ENCODE assay signal across 8 cellular contexts in genomic region chr11:64304032-64304315, GRCh38. TPM values are rescaled to one million over a fixed set of nuclear protein-coding genes. Genes with fewer than 3 reads are reported as not detected.
DNase-seq lines count a peak whose midpoint lies in the region; ATAC-seq and TF ChIP-seq lines count a peak whose summit lies in the region.

No MANE protein-coding gene starts in this region.

- ATAC-seq in IMR-90 (ENCODE audit: low read depth) (no peak), HG03571 (IDR thresholded peaks at IDR 0.05; ENCODE audit: unreplicated experiment) (no peak), HG02870 (IDR thresholded peaks at IDR 0.05; ENCODE audit: unreplicated experiment) (no peak)

- peak overlapping the region in 1 of 2 experiments; percentile 26; a peak in 1 of 4 replicates for H4K8ac ChIP-seq in IMR-90 (ENCODE audit: low read depth in 2 of 2, low read length in 2 of 2)

- H3K9me3 ChIP-seq in A673 (ENCODE audit: low read depth, low read length, poor library complexity, severe bottlenecking) (no peaks in the 10 kb centered on the region), IMR-90 (ENCODE audit: control insufficient read depth, insufficient read depth, low read length) (no peaks in the 10 kb centered on the region), muscle layer of colon (ENCODE audit: low read length) (no peaks in the 10 kb centered on the region)

- CTCF ChIA-PET in A673 (lab: Charles Lee), result interaction anchor here (0.8 to 2.6 kb wide), 8 partner anchors 14 to 119 kb away, joined by 3 to 23 read pairs (median 10); partner anchors contain the start of genes FERMT3, PRDX5 and TRMT112
- CTCF ChIA-PET in IMR-90 (lab: Yijun Ruan, JAX), result interaction anchor here (0.9 to 1.8 kb wide), 4 partner anchors 27 to 100 kb away, joined by 4 to 13 read pairs (median 6); no protein-coding TSS in a partner anchor

- H2BK5ac ChIP-seq in IMR-90 (ENCODE audit: low read depth, low read length, poor library complexity, severe bottlenecking), result no peak overlapping the region

- intact Hi-C loops in A673 (cut with micrococcal nuclease; ENCODE audit: unreplicated experiment) (loop anchor here (2.0 to 5.0 kb wide), 3 partner anchors 33 to 117 kb away; partner anchors contain the start of genes FKBP2 and STIP1), IMR-90 (cut with micrococcal nuclease) (loop anchor here (1.0 to 10.0 kb wide), 3 partner anchors 27 to 299 kb away; partner anchors contain the start of gene DNAJC4)

- H3K9ac ChIP-seq in IMR-90 (ENCODE audit: low read depth, low read length) (no peak overlapping the region), muscle layer of colon (ENCODE audit: low read length) (peak overlapping the region; percentile 73)

- H3K79me1 ChIP-seq in IMR-90 (ENCODE audit: low read depth in 1 of 2, low read length in 2 of 2), result peaks cover 14 to 20% of the 10 kb centered on the region in 2 experiments; a peak in 3 of 4 replicates

- peak overlapping the region; percentile 67; the same call in 1 of the 2 replicates for H2AK5ac ChIP-seq in IMR-90 (ENCODE audit: low read depth, low read length)

- no peak overlapping the region for H3K18ac ChIP-seq in IMR-90 (ENCODE audit: low read depth, low read length)

- no peak overlapping the region for H2BK120ac ChIP-seq in IMR-90 (ENCODE audit: low read depth, low read length)

- no peak for TF ChIP-seq RAD21 in IMR-90 (IDR thresholded peaks at IDR 0.05; ENCODE audit: low read length)

- H3K36me3 ChIP-seq in A673 (ENCODE audit: insufficient read depth, low read length, poor library complexity, severe bottlenecking), result peaks cover 4% of the 10 kb centered on the region
- H3K36me3 ChIP-seq in IMR-90 (ENCODE audit: control insufficient read depth, insufficient read depth, low read length), result no peaks in the 10 kb centered on the region
- no peaks in the 10 kb centered on the region for H3K36me3 ChIP-seq in muscle layer of colon (ENCODE audit: insufficient read depth, low read length)

- H4K20me1 ChIP-seq in IMR-90 (ENCODE audit: insufficient read depth, low read length), result peaks cover 11% of the 10 kb centered on the region

- no TSS peak for BruUV-seq in A673 (replicated peaks; lab: Mats Ljungman, UMichigan)
- no TSS peak for BruUV-seq in IMR-90 (replicated peaks; lab: Mats Ljungman, UMichigan)

- no peaks in the 10 kb centered on the region for H3K9me1 ChIP-seq in IMR-90 (ENCODE audit: insufficient read depth, low read length)

- H3K4ac ChIP-seq in IMR-90 (ENCODE audit: low read depth, low read length), result peak overlapping the region; percentile 49; the same call in 1 of the 2 replicates

- H2BK15ac ChIP-seq in IMR-90 (ENCODE audit: low read depth, low read length), result no peak overlapping the region

- no peak overlapping the region for H4K91ac ChIP-seq in IMR-90 (ENCODE audit: insufficient read depth, low read depth, low read length)

- H3K23ac ChIP-seq in IMR-90 (ENCODE audit: low read depth, low read length), result no peak overlapping the region; the same call in 1 of the 2 replicates

- TF ChIP-seq POLR2A in IMR-90 (IDR thresholded peaks at IDR 0.05; ENCODE audit: low read depth, low read length), result no peak

- H3K4me3 ChIP-seq in A673 (ENCODE audit: low read depth, low read length, poor library complexity, severe bottlenecking), result peak overlapping the region; percentile 58
- H3K4me3 ChIP-seq in IMR-90 (ENCODE audit: insufficient read depth, low read depth, low read length), result no peak overlapping the region
- H3K4me3 ChIP-seq in muscle layer of colon (ENCODE audit: low read depth in 1 of 2, low read length in 2 of 2), result peak overlapping the region; percentile 51 to 83

- H3K27ac ChIP-seq in A673 (ENCODE audit: low read depth, low read length, poor library complexity, severe bottlenecking) (no peak overlapping the region), IMR-90 (ENCODE audit: insufficient read depth, low read length) (no peak overlapping the region), caudate nucleus (ENCODE audit: low read depth, low read length) (peak overlapping the region; percentile 98), muscle layer of colon (ENCODE audit: low read depth, low read length) (peak overlapping the region; percentile 91)

- no peak for DNase-seq in A673 (ENCODE audit: low spot score)
- DNase-seq in IMR-90, result no peak
- no peak for DNase-seq in caudate nucleus (lab: John Stamatoyannopoulos, UW)
- no peak for DNase-seq in NAMALWA (ENCODE audit: low spot score)
- no peak for DNase-seq in C1 segment of cervical spinal cord (lab: John Stamatoyannopoulos, UW)

- H2BK20ac ChIP-seq in IMR-90 (ENCODE audit: low read depth, low read length), result no peak overlapping the region

- peak overlapping the region; percentile 94 for H2AFZ ChIP-seq in IMR-90 (replicated peaks; ENCODE audit: low read length, poor library complexity)

- peaks cover 12% of the 10 kb centered on the region for H3K27me3 ChIP-seq in A673 (replicated peaks; ENCODE audit: insufficient read depth, low read depth, low read length, poor library complexity)
- H3K27me3 ChIP-seq in IMR-90 (ENCODE audit: control insufficient read depth, insufficient read depth, low read length), result peaks cover 19% of the 10 kb centered on the region
- peaks cover 26 to 41% of the 10 kb centered on the region in 2 donors for H3K27me3 ChIP-seq in muscle layer of colon (ENCODE audit: control insufficient read depth in 1 of 2, insufficient read depth in 2 of 2, low read length in 2 of 2)

- peak overlapping the region; percentile 54; the same call in 1 of the 2 replicates for H3K4me2 ChIP-seq in IMR-90 (ENCODE audit: low read depth, low read length)

- no peak overlapping the region for H3K56ac ChIP-seq in IMR-90 (ENCODE audit: extremely low read depth, insufficient read depth, low read length)

- no peak for TF ChIP-seq CTCF in A673 (conservative IDR thresholded peaks at IDR 0.05; ENCODE audit: low read depth, low read length)
- no peak for TF ChIP-seq CTCF in IMR-90 (conservative IDR thresholded peaks at IDR 0.05; ENCODE audit: low read depth, low read length)

- dilution Hi-C loops in IMR-90 (cut with HindIII; ENCODE audit: low sequenced_read_pairs, unreplicated experiment), result no loop called here

- peaks cover 24% of the 10 kb centered on the region for H3K4me1 ChIP-seq in A673 (ENCODE audit: insufficient read depth, low read length, poor library complexity, severe bottlenecking)
- peaks cover 12% of the 10 kb centered on the region for H3K4me1 ChIP-seq in IMR-90 (ENCODE audit: control insufficient read depth, insufficient read depth, low read length)
- H3K4me1 ChIP-seq in muscle layer of colon (ENCODE audit: insufficient read depth, low read length), result peaks cover 38% of the 10 kb centered on the region

- in situ Hi-C loops in IMR-90 (cut with MboI; ENCODE audit: low sequenced_read_pairs), result loop anchor here (5.0 kb wide), 1 partner anchor 102 kb away; no protein-coding TSS in a partner anchor

- WGBS in IMR-90 (ENCODE audit: extremely low coverage in 2 of 2, insufficient read length in 1 of 2), 2 experiments, result 20% methylated on average over 1 of the region's 5 CpGs; no CpG with 5 or more reads in 1 of the 2 experiments

- no peak overlapping the region for H3K14ac ChIP-seq in IMR-90 (replicated peaks; ENCODE audit: low read depth, low read length)

- POLR2A ChIA-PET in A673 (lab: Charles Lee; ENCODE audit: low non-redundant PET), result no interaction called here
- POLR2A ChIA-PET in IMR-90 (lab: Charles Lee; ENCODE audit: unreplicated experiment), result no interaction called here

- no peak overlapping the region for H4K5ac ChIP-seq in IMR-90 (ENCODE audit: low read depth, low read length)

- peak overlapping the region; percentile 71 for H2AK9ac ChIP-seq in IMR-90 (replicated peaks; ENCODE audit: low read depth, low read length, poor library complexity)

TF ChIP-seq in IMR-90, 13 proteins besides CTCF, POLR2A, EP300 and RAD21 (continues in another document):
- TF ChIP-seq SMC3 (IDR thresholded peaks at IDR 0.05; ENCODE audit: low read depth, low read length) (no peak), MAFK (IDR thresholded peaks at IDR 0.05; ENCODE audit: low read depth, low read length) (no peak), RCOR1 (IDR thresholded peaks at IDR 0.05; ENCODE audit: insufficient replicate concordance, low read length) (no peak), CHD1 (IDR thresholded peaks at IDR 0.05; ENCODE audit: low read depth, low read length) (no peak), FOS (IDR thresholded peaks at IDR 0.05; ENCODE audit: low read depth, low read length) (no peak), BHLHE40 (IDR thresholded peaks at IDR 0.05; ENCODE audit: low read depth, low read length) (no peak)

RNA-seq across cellular contexts. Expression of gene ESRRA, which starts 1.4 kb away (rescaled TPM):
- total RNA-seq in A673 (2021) (56.2 and 63.8 TPM in 2 replicates), IMR-90 (2012; rRNA removed) (10.2 and 10.3 TPM in 2 replicates)
- polyA plus RNA-seq in IMR-90 (2012; rRNA removed), result 15.0 and 15.8 TPM in 2 replicates
- polyA plus RNA-seq in IMR-90 (2012; cell fraction: cytosol; rRNA removed), result 18.8 and 20.4 TPM in 2 replicates
- 16.3 and 44.0 TPM in 2 replicates for polyA plus RNA-seq in IMR-90 (2012; cell fraction: nucleus; rRNA removed; ENCODE audit: low replicate concordance)

RNA-seq across cellular contexts. Expression of gene CATSPERZ, which starts 3.8 kb away (rescaled TPM):
- 1.4 TPM in 1 of 2 replicates, not detected in the other for total RNA-seq in A673 (2021)
- total RNA-seq in IMR-90 (2012; rRNA removed), result not detected in 2 replicates
- not detected in 2 replicates for polyA plus RNA-seq in IMR-90 (2012; rRNA removed)
- 0.40 TPM in 1 of 2 replicates, not detected in the other for polyA plus RNA-seq in IMR-90 (2012; cell fraction: cytosol; rRNA removed)
- 0.34 TPM in 1 of 2 replicates, not detected in the other for polyA plus RNA-seq in IMR-90 (2012; cell fraction: nucleus; rRNA removed; ENCODE audit: low replicate concordance)

RNA-seq across cellular contexts. Expression of gene KCNK4, which starts 12.9 kb away (rescaled TPM):
- total RNA-seq in A673 (2021) (0.26 TPM in 1 of 2 replicates, not detected in the other), IMR-90 (2012; rRNA removed) (not detected in 2 replicates)
- not detected in 2 replicates for polyA plus RNA-seq in IMR-90 (2012; rRNA removed)
- 0.05 TPM in 1 of 2 replicates, not detected in the other for polyA plus RNA-seq in IMR-90 (2012; cell fraction: cytosol; rRNA removed)
- polyA plus RNA-seq in IMR-90 (2012; cell fraction: nucleus; rRNA removed; ENCODE audit: low replicate concordance), result 0.22 and 0.38 TPM in 2 replicates

RNA-seq across cellular contexts. Expression of gene TRMT112, which starts 13.4 kb away (rescaled TPM):
- total RNA-seq in A673 (2021) (254 and 270 TPM in 2 replicates), IMR-90 (2012; rRNA removed) (202 and 206 TPM in 2 replicates)
- polyA plus RNA-seq in IMR-90 (2012; rRNA removed), result 173 and 206 TPM in 2 replicates
- polyA plus RNA-seq in IMR-90 (2012; cell fraction: cytosol; rRNA removed), result 669 and 1,019 TPM in 2 replicates
- polyA plus RNA-seq in IMR-90 (2012; cell fraction: nucleus; rRNA removed; ENCODE audit: low replicate concordance), result 158 and 162 TPM in 2 replicates

RNA-seq across cellular contexts. Expression of gene PRDX5, which starts 13.9 kb away (rescaled TPM):
- total RNA-seq in A673 (2021) (206 and 221 TPM in 2 replicates), IMR-90 (2012; rRNA removed) (120 and 160 TPM in 2 replicates)
- 292 and 332 TPM in 2 replicates for polyA plus RNA-seq in IMR-90 (2012; rRNA removed)
- 766 and 775 TPM in 2 replicates for polyA plus RNA-seq in IMR-90 (2012; cell fraction: cytosol; rRNA removed)
- 159 and 265 TPM in 2 replicates for polyA plus RNA-seq in IMR-90 (2012; cell fraction: nucleus; rRNA removed; ENCODE audit: low replicate concordance)

Comparison
In these comparisons a context has a peak if more than half of its experiments do, and no peak if none do; other contexts are left out.
1. H3K27ac ChIP-seq: peak in caudate nucleus (single experiment) and muscle layer of colon (single experiment); none in A673 (single experiment) and IMR-90 (single experiment).